In genomic region chr17:47423406-47424295, GRCh38 we compare ENCODE assay signal across 8 cellular contexts.
DNase-seq lines count a peak whose midpoint lies in the region; ATAC-seq and TF ChIP-seq lines count a peak whose summit lies in the region.

No MANE protein-coding gene starts in this region.

- 2% methylated on average over 113 of the region's 113 CpGs for WGBS in urinary bladder

- H3K27ac ChIP-seq in dorsolateral prefrontal cortex (peak overlapping the region in 1 of 59 donors; percentile 36), lower lobe of right lung (no peak overlapping the region), urinary bladder (ENCODE audit: low read depth) (no peak overlapping the region)

- H3K36me3 ChIP-seq in lower lobe of right lung = no peaks in the 10 kb centered on the region
- H3K36me3 ChIP-seq in urinary bladder (ENCODE audit: insufficient read depth) = no peaks in the 10 kb centered on the region

- ATAC-seq in lower lobe of right lung = peak; percentile 68 to 90

- H3K4me1 ChIP-seq in lower lobe of right lung (no peaks in the 10 kb centered on the region), urinary bladder (ENCODE audit: insufficient read depth) (no peaks in the 10 kb centered on the region)

- H3K4me3 ChIP-seq in dorsolateral prefrontal cortex = peak overlapping the region; percentile 17 to 72 (median 57)
- peak overlapping the region; percentile 53 for H3K4me3 ChIP-seq in lower lobe of right lung
- peak overlapping the region; percentile 55 for H3K4me3 ChIP-seq in urinary bladder (ENCODE audit: low read depth, low read length)

- H3K27me3 ChIP-seq in dorsolateral prefrontal cortex (peaks cover 0 to 9% (median 0%) of the 10 kb centered on the region in 45 donors), lower lobe of right lung (ENCODE audit: low read depth) (peaks cover 4% of the 10 kb centered on the region)

- H3K9me3 ChIP-seq in lower lobe of right lung = no peaks in the 10 kb centered on the region

- DNase-seq in GM03348 (ENCODE audit: low spot score) = peak; percentile 67
- DNase-seq in NCI-H510A treated with DMSO at 0.1 percent for 48 hours (lab: John Stamatoyannopoulos, UW) = peak; percentile 37
- DNase-seq in dorsolateral prefrontal cortex = no peak
- DNase-seq in lower lobe of right lung = peak; percentile 49
- no peak for DNase-seq in DMS153 treated with DMSO at 0.1 percent for 48 hours (lab: John Stamatoyannopoulos, UW; ENCODE audit: unreplicated experiment)
- DNase-seq in HK-2 (ENCODE audit: unreplicated experiment) = no peak
- DNase-seq in inferior parietal cortex (ENCODE audit: extremely low spot score) = no peak

- intact Hi-C loops in dorsolateral prefrontal cortex (cut with DNase I) (no loop called here), lower lobe of right lung (cut with DNase I) (no loop called here)

- no peak for TF ChIP-seq CTCF in dorsolateral prefrontal cortex (IDR thresholded peaks at IDR 0.05 in 54 of 56, conservative IDR thresholded peaks at IDR 0.05 in 2 of 56; ENCODE audit: low read depth in 1 of 56, partially characterized antibody in 56 of 56)
- no peak for TF ChIP-seq CTCF in lower lobe of right lung (IDR thresholded peaks at IDR 0.05)

Comparison
In these comparisons a context has a peak if more than half of its experiments do, and no peak if none do; other contexts are left out.
1. DNase-seq: peak in GM03348 (single experiment), NCI-H510A treated with DMSO at 0.1 percent for 48 hours (single experiment) and lower lobe of right lung (single experiment); none in dorsolateral prefrontal cortex (0 of 10), DMS153 treated with DMSO at 0.1 percent for 48 hours (single experiment), HK-2 (single experiment) and inferior parietal cortex (single experiment).
2. Peak in every context shown above with its lines, with median percentiles within 50 percentile points of each other: H3K4me3 ChIP-seq.